9 cellular contexts compared by ENCODE assay signal in genomic region chr5:145495741-145496140, GRCh38.
DNase-seq lines count a peak whose midpoint lies in the region; ATAC-seq and TF ChIP-seq lines count a peak whose summit lies in the region.
"Had no signal": no experiment of that assay in that cellular context is flagged by ENCODE, and none has a peak within 500 bp of the region (broad histone marks: within the 10 kb centered on the region; RNA-seq: fewer than 3 reads in every experiment).

No MANE protein-coding gene starts in this region.

- peak; percentile 99 for ATAC-seq in SK-N-SH treated with all-trans-retinoic acid at 6 μM for 48 hours
- ATAC-seq in GM21360 (IDR thresholded peaks at IDR 0.05; ENCODE audit: unreplicated experiment): no peak

- DNase-seq in HFF-Myc (ENCODE audit: extremely low read depth, low read depth) (peak; percentile 37), fibroblast of villous mesenchyme (ENCODE audit: low read depth) (peak; percentile 66), smooth muscle cell of the brain vasculature (ENCODE audit: low read depth, low spot score) (peak; percentile 37), RPMI8226 (no peak), NCI-H2107 treated with DMSO at 0.1 percent for 48 hours (lab: John Stamatoyannopoulos, UW; ENCODE audit: unreplicated experiment) (no peak)
- DNase-seq: activated naive CD4-positive, alpha-beta T cell treated with Interleukin-2 at 50 U/mL for 16 hours; NCI-H526 treated with DMSO at 0.1 percent for 48 hours had no signal

- H3K4me3 ChIP-seq in HFF-Myc (replicated peaks; ENCODE audit: low read depth, low read length): no peak overlapping the region
- H3K4me3 ChIP-seq in fibroblast of villous mesenchyme (ENCODE audit: low read depth, low read length): no peak overlapping the region

- TF ChIP-seq CTCF in HFF-Myc (IDR thresholded peaks at IDR 0.05; ENCODE audit: low read depth, low read length, missing control alignments) (no peak), fibroblast of villous mesenchyme (IDR thresholded peaks at IDR 0.05; ENCODE audit: insufficient read depth, low read depth, low read length) (no peak)

TF ChIP-seq in SK-N-SH treated with all-trans-retinoic acid at 6 μM for 48 hours, 23 proteins besides CTCF, POLR2A, EP300 and RAD21:
- TF ChIP-seq ISL1 (CRISPR knock-in tag; IDR thresholded peaks at IDR 0.05) (peak; percentile 38), CSDC2 (CRISPR knock-in tag; IDR thresholded peaks at IDR 0.05) (no peak)

Comparison
In these comparisons a context has a peak if more than half of its experiments do, and no peak if none do; other contexts are left out.
1. DNase-seq: peak in HFF-Myc (single experiment), fibroblast of villous mesenchyme (single experiment) and smooth muscle cell of the brain vasculature (single experiment); none in RPMI8226 (single experiment) and NCI-H2107 treated with DMSO at 0.1 percent for 48 hours (single experiment).